Comparison of ENCODE assay signal across 23 cellular contexts in genomic region chr4:131054489-131055019, GRCh38.
DNase-seq lines count a peak whose midpoint lies in the region; ATAC-seq and TF ChIP-seq lines count a peak whose summit lies in the region.
"Had no signal": no experiment of that assay in that cellular context is flagged by ENCODE, and none has a peak within 500 bp of the region (broad histone marks: within the 10 kb centered on the region; RNA-seq: fewer than 3 reads in every experiment).

No MANE protein-coding gene starts in this region.

- H3K27me3 ChIP-seq in A673 (replicated peaks; ENCODE audit: insufficient read depth, low read depth, low read length, poor library complexity), result no peaks in the 10 kb centered on the region
- H3K27me3 ChIP-seq in GM23338 (ENCODE audit: insufficient read depth), result no peaks in the 10 kb centered on the region
- no peaks in the 10 kb centered on the region for H3K27me3 ChIP-seq in NT2/D1 (ENCODE audit: insufficient read depth, insufficient read length)
- H3K27me3 ChIP-seq in upper lobe of left lung, result no peaks in the 10 kb centered on the region
- H3K27me3 ChIP-seq: dorsolateral prefrontal cortex, heart left ventricle had no signal

- BruUV-seq in A673 (replicated peaks; lab: Mats Ljungman, UMichigan), result no TSS peak

- no peaks in the 10 kb centered on the region for H4K20me1 ChIP-seq in GM23338 (replicated peaks; ENCODE audit: insufficient read depth)

- CTCF ChIA-PET in A673 (lab: Charles Lee), result no interaction called here

- H3F3A ChIP-seq in GM23338 (replicated peaks; ENCODE audit: low read depth), result no peaks in the 10 kb centered on the region

- H3K36me3 Mint-ChIP-seq in GM23338 (ENCODE audit: low read depth) (peaks cover 4% of the 10 kb centered on the region; the same call in 1 of the 3 replicates), glutamatergic neuron (ENCODE audit: unreplicated experiment) (no peaks in the 10 kb centered on the region)

- TF ChIP-seq POLR2A in upper lobe of left lung (IDR thresholded peaks at IDR 0.05), result no peak

- intact Hi-C loops in A673 (cut with micrococcal nuclease; ENCODE audit: unreplicated experiment), result no loop called here

- H3K4me1 ChIP-seq in A673 (ENCODE audit: insufficient read depth, low read length, poor library complexity, severe bottlenecking), result no peaks in the 10 kb centered on the region
- H3K4me1 ChIP-seq in GM23338 (ENCODE audit: insufficient read depth), result no peaks in the 10 kb centered on the region
- no peaks in the 10 kb centered on the region for H3K4me1 ChIP-seq in NT2/D1 (ENCODE audit: insufficient read depth, insufficient read length)
- no peaks in the 10 kb centered on the region for H3K4me1 ChIP-seq in upper lobe of left lung
- H3K4me1 ChIP-seq: A549, HAP-1, heart left ventricle had no signal

- H3K27ac Mint-ChIP-seq in GM23338, result no peak overlapping the region
- no peak overlapping the region for H3K27ac Mint-ChIP-seq in glutamatergic neuron (ENCODE audit: unreplicated experiment)
- H3K27ac Mint-ChIP-seq: natural killer cell had no signal

- POLR2A ChIA-PET in A673 (lab: Charles Lee; ENCODE audit: low non-redundant PET), result no interaction called here

- H3K9ac ChIP-seq in NT2/D1 (ENCODE audit: insufficient read length, low read depth), result no peak overlapping the region

- H3K27me3 Mint-ChIP-seq in GM23338 (ENCODE audit: insufficient read depth, low read depth, poor library complexity), result no peaks in the 10 kb centered on the region
- H3K27me3 Mint-ChIP-seq in glutamatergic neuron (ENCODE audit: unreplicated experiment), result no peaks in the 10 kb centered on the region
- H3K27me3 Mint-ChIP-seq: central memory CD8-positive, alpha-beta T cell had no signal

- H3K9me3 ChIP-seq in A673 (ENCODE audit: low read depth, low read length, poor library complexity, severe bottlenecking) (no peaks in the 10 kb centered on the region), NT2/D1 (ENCODE audit: insufficient read depth, low read length) (no peaks in the 10 kb centered on the region), upper lobe of left lung (no peaks in the 10 kb centered on the region)
- H3K9me3 ChIP-seq: A549, HAP-1 had no signal

- H3K27ac ChIP-seq in A673 (ENCODE audit: low read depth, low read length, poor library complexity, severe bottlenecking) (no peak overlapping the region), GM23338 (ENCODE audit: low read depth) (no peak overlapping the region), upper lobe of left lung (no peak overlapping the region)
- H3K27ac ChIP-seq: A549, dorsolateral prefrontal cortex, heart left ventricle had no signal

- 0 out of 2 replicates have a peak, but pooled peaks have one; percentile 16 for TF ChIP-seq CTCF in A673 (conservative IDR thresholded peaks at IDR 0.05; ENCODE audit: low read depth, low read length)
- peak; percentile 45 to 64 for TF ChIP-seq CTCF in GM23338 (conservative IDR thresholded peaks at IDR 0.05; ENCODE audit: low read depth in 2 of 2)
- TF ChIP-seq CTCF in epithelial cell of proximal tubule (conservative IDR thresholded peaks at IDR 0.05; ENCODE audit: low read depth, low read length), result peak; percentile 23
- no peak for TF ChIP-seq CTCF in glutamatergic neuron (IDR thresholded peaks at IDR 0.05; ENCODE audit: partially characterized antibody, unreplicated experiment)
- no peak for TF ChIP-seq CTCF in upper lobe of left lung (IDR thresholded peaks at IDR 0.05)

- no peaks in the 10 kb centered on the region for H3K4me1 Mint-ChIP-seq in GM23338
- no peaks in the 10 kb centered on the region for H3K4me1 Mint-ChIP-seq in glutamatergic neuron (ENCODE audit: low read depth, unreplicated experiment)
- H3K4me1 Mint-ChIP-seq: central memory CD8-positive, alpha-beta T cell; natural killer cell had no signal

- TF ChIP-seq EP300 in upper lobe of left lung (IDR thresholded peaks at IDR 0.05), result no peak

- H3K9me3 Mint-ChIP-seq in GM23338, result peaks cover 13% of the 10 kb centered on the region
- H3K9me3 Mint-ChIP-seq in glutamatergic neuron (ENCODE audit: unreplicated experiment), result no peaks in the 10 kb centered on the region

- no peaks in the 10 kb centered on the region for H3K79me2 ChIP-seq in GM23338 (replicated peaks; ENCODE audit: insufficient read depth)

- no peak overlapping the region for H3K4me2 ChIP-seq in GM23338
- H3K4me2 ChIP-seq: A549 had no signal

- no peaks in the 10 kb centered on the region for H3K36me3 ChIP-seq in A673 (ENCODE audit: insufficient read depth, low read length, poor library complexity, severe bottlenecking)
- no peaks in the 10 kb centered on the region for H3K36me3 ChIP-seq in GM23338 (ENCODE audit: insufficient read depth)
- H3K36me3 ChIP-seq in NT2/D1 (ENCODE audit: insufficient read depth, insufficient read length, low read length), result no peaks in the 10 kb centered on the region
- no peaks in the 10 kb centered on the region for H3K36me3 ChIP-seq in upper lobe of left lung
- H3K36me3 ChIP-seq: HAP-1, heart left ventricle had no signal

- H3K4me3 Mint-ChIP-seq in GM23338 (no peak overlapping the region), glutamatergic neuron (ENCODE audit: unreplicated experiment) (no peak overlapping the region)
- H3K4me3 Mint-ChIP-seq: central memory CD8-positive, alpha-beta T cell; natural killer cell had no signal

- H3K4me3 ChIP-seq in A673 (ENCODE audit: low read depth, low read length, poor library complexity, severe bottlenecking) (no peak overlapping the region), GM23338 (no peak overlapping the region), NT2/D1 (ENCODE audit: insufficient read length, low read depth) (no peak overlapping the region), epithelial cell of proximal tubule (ENCODE audit: low read depth, low read length) (no peak overlapping the region), upper lobe of left lung (no peak overlapping the region)
- H3K4me3 ChIP-seq: A549, dorsolateral prefrontal cortex, HAP-1, heart left ventricle had no signal

- WGBS in upper lobe of left lung, 2 donors, result 75 to 79% methylated on average over 8 of the region's 8 CpGs

- no peak for DNase-seq in A673 (ENCODE audit: low spot score)
- peak; percentile 59 for DNase-seq in GM23338 (ENCODE audit: low spot score)
- peak; percentile 1 for DNase-seq in NT2/D1 (ENCODE audit: low read depth, low spot score)
- DNase-seq in epithelial cell of proximal tubule (ENCODE audit: low read depth), result no peak
- no peak for DNase-seq in glutamatergic neuron
- no peak for DNase-seq in upper lobe of left lung
- DNase-seq in NCI-H1092 (lab: John Stamatoyannopoulos, UW), result no peak
- no peak for DNase-seq in NCI-H1930 (lab: John Stamatoyannopoulos, UW)
- DNase-seq: activated naive CD4-positive, alpha-beta T cell treated with anti-CD3 and anti-CD28 coated beads, Interleukin-2, amount 50 U/mL, for 16 hours; anterior cingulate cortex; DMS53; dorsolateral prefrontal cortex; GF-D8; heart left ventricle; left ventricle myocardium superior; natural killer cell; NCI-H1436; RPMI8226; small intestine; stimulated activated CD4-positive, alpha-beta T cell treated with anti-CD3 and anti-CD28 coated beads, Interleukin-1b, Interleukin-23, amount 100 ng/mL, for 48 hours had no signal

- no peak overlapping the region for H2AFZ ChIP-seq in GM23338

- H3K9me2 ChIP-seq in GM23338 (ENCODE audit: insufficient read depth), result no peaks in the 10 kb centered on the region

- ATAC-seq in GM23338 (peak; percentile 41), upper lobe of left lung (ENCODE audit: low FRiP score in 2 of 2) (no peak)
- ATAC-seq: A549, heart left ventricle, left ventricle myocardium superior, natural killer cell had no signal

TF ChIP-seq in GM23338, 12 proteins besides CTCF, POLR2A, EP300 and RAD21:
- TF ChIP-seq POLR2AphosphoS5 (IDR thresholded peaks at IDR 0.05; ENCODE audit: low read depth) (no peak), ETS1 (IDR thresholded peaks at IDR 0.05) (no peak), ZNF114 (CRISPR knock-in tag; IDR thresholded peaks at IDR 0.05) (no peak)

Comparison
In these comparisons a context has a peak if more than half of its experiments do, and no peak if none do; other contexts are left out.
1. DNase-seq: peak in GM23338 (single experiment) and NT2/D1 (single experiment); none in A673 (single experiment), epithelial cell of proximal tubule (single experiment), glutamatergic neuron (single experiment), upper lobe of left lung (0 of 2), NCI-H1092 (single experiment) and NCI-H1930 (0 of 2).
2. CTCF ChIP-seq: peak in A673 (single experiment), GM23338 (2 of 2) and epithelial cell of proximal tubule (single experiment); none in glutamatergic neuron (single experiment) and upper lobe of left lung (0 of 6).